ENCODE assay signal across 20 cellular contexts in genomic region chr22:44931766-44932165, GRCh38.
"Had no signal": no experiment of that assay in that cellular context is flagged by ENCODE, and none has a peak within 500 bp of the region (broad histone marks: within the 10 kb centered on the region; RNA-seq: fewer than 3 reads in every experiment).

No MANE protein-coding gene starts in this region.

- H3K36me3 Mint-ChIP-seq: immature natural killer cell; naive thymus-derived CD8-positive, alpha-beta T cell; stimulated activated effector memory CD8-positive, alpha-beta T cell treated with anti-CD3 and anti-CD28 coated beads, Interleukin-12 subunit alpha, Interleukin-12 subunit beta, amount 100 ng/mL, for 72 hours; type B pancreatic cell had no signal

- H3K9me3 Mint-ChIP-seq: naive thymus-derived CD8-positive, alpha-beta T cell; neural crest cell; stimulated activated effector memory CD8-positive, alpha-beta T cell treated with anti-CD3 and anti-CD28 coated beads, Interleukin-12 subunit alpha, Interleukin-12 subunit beta, amount 100 ng/mL, for 72 hours; type B pancreatic cell had no signal

- H3K4me3 Mint-ChIP-seq: immature natural killer cell; naive thymus-derived CD8-positive, alpha-beta T cell; neural crest cell; stimulated activated effector memory CD8-positive, alpha-beta T cell treated with anti-CD3 and anti-CD28 coated beads, Interleukin-12 subunit alpha, Interleukin-12 subunit beta, amount 100 ng/mL, for 72 hours; type B pancreatic cell had no signal

- ATAC-seq: esophagus mucosa; left colon; naive thymus-derived CD8-positive, alpha-beta T cell; right lobe of liver; stimulated activated effector memory CD8-positive, alpha-beta T cell treated with anti-CD3 and anti-CD28 coated beads, Interleukin-12 subunit alpha, Interleukin-12 subunit beta, amount 100 ng/mL, for 72 hours; stimulated activated naive CD8-positive, alpha-beta T cell treated with anti-CD3 and anti-CD28 coated beads, Interleukin-15, Interleukin-2, amounts not matched to agents 100 U/mL and 50 U/mL, for 24 hours had no signal

- H3K4me3 ChIP-seq: dorsolateral prefrontal cortex, gastrocnemius medialis, pancreas, right lobe of liver, suprapubic skin, thyroid gland had no signal

- H3K4me1 Mint-ChIP-seq: immature natural killer cell; naive thymus-derived CD8-positive, alpha-beta T cell; stimulated activated effector memory CD8-positive, alpha-beta T cell treated with anti-CD3 and anti-CD28 coated beads, Interleukin-12 subunit alpha, Interleukin-12 subunit beta, amount 100 ng/mL, for 72 hours had no signal

- H3K27ac ChIP-seq: gastrocnemius medialis, pancreas, right lobe of liver, suprapubic skin had no signal

- H3K36me3 ChIP-seq: gastrocnemius medialis, pancreas, right lobe of liver, suprapubic skin, thyroid gland had no signal

- DNase-seq: cortex of kidney; effector CD8-positive, alpha-beta T cell; gastrocnemius medialis; immature natural killer cell; mammary epithelial cell; stimulated activated CD4-positive, alpha-beta T cell treated with anti-CD3 and anti-CD28 coated beads, Interleukin-4, amount 100 ng/mL, for 1 hour; stimulated activated CD8-positive, alpha-beta memory T cell treated with anti-CD3 and anti-CD28 coated beads, Interleukin-4, amount 100 ng/mL, for 48 hours; stimulated activated naive CD8-positive, alpha-beta T cell treated with anti-CD3 and anti-CD28 coated beads, Interleukin-15, Interleukin-2, amounts not matched to agents 100 U/mL and 50 U/mL, for 24 hours had no signal

- H3K27ac Mint-ChIP-seq: immature natural killer cell; naive thymus-derived CD8-positive, alpha-beta T cell; progenitor cell of endocrine pancreas; stimulated activated effector memory CD8-positive, alpha-beta T cell treated with anti-CD3 and anti-CD28 coated beads, Interleukin-12 subunit alpha, Interleukin-12 subunit beta, amount 100 ng/mL, for 72 hours; type B pancreatic cell had no signal

- H3K9me3 ChIP-seq: gastrocnemius medialis, pancreas, right lobe of liver, suprapubic skin, thyroid gland had no signal

- H3K4me1 ChIP-seq: gastrocnemius medialis, pancreas, right lobe of liver, suprapubic skin had no signal

- H3K27me3 ChIP-seq: dorsolateral prefrontal cortex, gastrocnemius medialis, pancreas, right lobe of liver, thyroid gland had no signal

- H3K27me3 Mint-ChIP-seq: progenitor cell of endocrine pancreas had no signal
